15 cellular contexts compared by ENCODE assay signal in the genomic region with DNA sequence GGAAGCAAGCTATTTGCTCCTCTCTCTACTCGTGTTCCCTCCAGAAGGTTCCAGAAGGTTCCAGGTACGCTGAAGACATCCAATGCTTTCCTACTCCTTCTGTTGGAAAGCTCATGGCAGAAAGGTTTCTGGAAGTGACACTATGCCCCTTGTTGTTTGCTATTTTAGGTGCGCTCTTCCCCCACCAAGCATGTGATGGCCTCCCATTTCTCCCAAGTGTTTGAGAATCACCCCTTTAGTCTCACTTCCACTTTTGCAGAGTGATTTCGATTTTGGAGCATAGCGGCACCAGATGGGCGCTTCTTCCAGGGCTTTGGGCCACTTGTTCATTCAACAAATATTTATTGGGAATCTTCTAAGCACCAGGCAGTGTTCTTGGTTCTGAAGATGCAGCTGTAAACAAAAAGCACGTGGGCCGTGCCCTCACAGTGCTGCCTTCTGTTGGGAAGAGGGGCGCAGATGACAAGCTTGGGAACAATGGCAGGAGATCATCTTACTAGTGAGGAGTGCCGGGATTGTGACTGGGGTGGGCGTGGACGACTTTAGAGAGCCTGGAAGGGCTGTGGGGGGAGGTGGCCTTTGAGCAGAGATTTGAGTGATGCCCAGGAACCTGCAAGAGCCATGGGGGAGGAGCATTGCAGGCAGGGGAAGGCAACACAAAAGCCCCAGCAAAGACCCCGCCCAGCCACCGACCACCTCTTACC. TPM values are rescaled to one million over a fixed set of nuclear protein-coding genes. Genes with fewer than 3 reads are reported as not detected.
DNase-seq lines count a peak whose midpoint lies in the region; FAIRE-seq and TF ChIP-seq lines count a peak whose summit lies in the region.
"Had no signal": no experiment of that assay in that cellular context is flagged by ENCODE, and none has a peak within 500 bp of the region (broad histone marks: within the 10 kb centered on the region; RNA-seq: fewer than 3 reads in every experiment).

No MANE protein-coding gene starts in this region.

- H2AK5ac ChIP-seq in neuronal stem cell (ENCODE audit: low read depth, low read length) = no peak overlapping the region

- H3K14ac ChIP-seq in neuronal stem cell (ENCODE audit: low read length) = no peak overlapping the region

- WGBS in neuronal stem cell (ENCODE audit: extremely low coverage in 2 of 2, insufficient read length in 2 of 2, insufficient replicate concordance in 1 of 2), 2 donors = no CpG with 5 or more reads among the region's 14 CpGs
- WGBS in lower leg skin, 2 donors = 65 to 76% methylated on average over 14 of the region's 14 CpGs

- no peak overlapping the region for H2BK120ac ChIP-seq in neuronal stem cell (ENCODE audit: low read depth, low read length)

- H3K36me3 ChIP-seq in SJCRH30 (no peaks in the 10 kb centered on the region), neuronal stem cell (replicated peaks in 1 of 2; ENCODE audit: control insufficient read depth in 2 of 2, insufficient read depth in 2 of 2, low read length in 2 of 2) (no peaks in the 10 kb centered on the region)

- TF ChIP-seq CTCF in lower leg skin (IDR thresholded peaks at IDR 0.05) = no peak

- H2BK15ac ChIP-seq in neuronal stem cell (ENCODE audit: low read length) = no peak overlapping the region

- H2AFZ ChIP-seq in neuronal stem cell (ENCODE audit: low read length) = peak overlapping the region; percentile 15

- H3K4ac ChIP-seq in neuronal stem cell (ENCODE audit: low read length) = no peak overlapping the region

- DNase-seq in GM18507 (ENCODE audit: extremely low spot score, insufficient read length, low read depth) (no peak), NCI-H2029 treated with DMSO at 0.1 percent for 48 hours (lab: John Stamatoyannopoulos, UW) (peak; percentile 90), SJCRH30 (peak; percentile 55 to 73), neuronal stem cell (ENCODE audit: low spot score) (peak; percentile 38), NCI-H526 treated with DMSO at 0.1 percent for 48 hours (lab: John Stamatoyannopoulos, UW) (no peak), NCI-H1694 (lab: John Stamatoyannopoulos, UW) (no peak), SKM-1 treated with dmso at 0.1 percent for 144 hours (lab: John Stamatoyannopoulos, UW; ENCODE audit: unreplicated experiment) (no peak), lower leg skin (ENCODE audit: low spot score in 2 of 2) (no peak)
- DNase-seq: activated CD4-positive, alpha-beta memory T cell treated with anti-CD3 and anti-CD28 coated beads for 36 hours; activated effector memory CD4-positive, alpha-beta T cell treated with anti-CD3 and anti-CD28 coated beads, Interleukin-2, amount 50 U/mL, for 16 hours; effector memory CD8-positive, alpha-beta T cell; kidney glomerular epithelial cell; nephron progenitor cell; T-helper 9 cell had no signal

- H3K27me3 ChIP-seq in SJCRH30 = no peaks in the 10 kb centered on the region
- H3K27me3 ChIP-seq in neuronal stem cell (ENCODE audit: control insufficient read depth in 3 of 3, insufficient read depth in 3 of 3, low read depth in 1 of 3, low read length in 3 of 3) = peaks cover 0 to 17% (median 0%) of the 10 kb centered on the region in 3 experiments

- no peak overlapping the region for H2BK12ac ChIP-seq in neuronal stem cell (ENCODE audit: low read length)

- H3K9me3 ChIP-seq in SJCRH30 (replicated peaks) (no peaks in the 10 kb centered on the region), neuronal stem cell (replicated peaks in 1 of 2; ENCODE audit: control insufficient read depth in 2 of 2, insufficient read depth in 1 of 2, low read depth in 1 of 2, low read length in 2 of 2) (peaks cover 0 to 4% of the 10 kb centered on the region in 2 donors)

- H3K4me1 ChIP-seq in SJCRH30 (peaks cover 25% of the 10 kb centered on the region), neuronal stem cell (ENCODE audit: control insufficient read depth in 2 of 2, insufficient read depth in 1 of 2, low read depth in 1 of 2, low read length in 2 of 2) (peaks cover 15 to 16% of the 10 kb centered on the region in 2 donors)

- no peaks in the 10 kb centered on the region for H3K79me1 ChIP-seq in neuronal stem cell (ENCODE audit: low read depth, low read length)

- no peak overlapping the region for H3K4me3 ChIP-seq in SJCRH30
- H3K4me3 ChIP-seq in neuronal stem cell (ENCODE audit: low read length in 2 of 2) = no peak overlapping the region
- H3K4me3 ChIP-seq in lower leg skin (ENCODE audit: low read depth, poor library complexity, severe bottlenecking) = no peak overlapping the region

- H3K23ac ChIP-seq in neuronal stem cell (ENCODE audit: low read depth, low read length, poor library complexity) = no peak overlapping the region

- H3K9ac ChIP-seq in neuronal stem cell (ENCODE audit: low read depth, low read length, poor library complexity) = no peak overlapping the region

- peak; percentile 66 for FAIRE-seq in GM18507 (lab: Jason Lieb, UNC)

- TF ChIP-seq POLR2A in lower leg skin (IDR thresholded peaks at IDR 0.05) = no peak

- H4K91ac ChIP-seq in neuronal stem cell (ENCODE audit: low read depth, low read length, poor library complexity) = no peak overlapping the region

- H3K4me2 ChIP-seq in neuronal stem cell (ENCODE audit: insufficient read depth, low read length, poor library complexity, severe bottlenecking) = peak overlapping the region; percentile 40

- H4K8ac ChIP-seq in neuronal stem cell (ENCODE audit: low read depth, low read length) = no peak overlapping the region

- H3K18ac ChIP-seq in neuronal stem cell (ENCODE audit: low read length) = peak overlapping the region; percentile 87

- H3K27ac ChIP-seq in SJCRH30 (peak overlapping the region; percentile 57), neuronal stem cell (replicated peaks; ENCODE audit: low read length) (no peak overlapping the region)
- H3K27ac ChIP-seq: C4-2B had no signal

- intact Hi-C loops in lower leg skin (cut with DNase I; ENCODE audit: low total_unique reads) = no loop called here

- no peak overlapping the region for H2BK5ac ChIP-seq in neuronal stem cell (ENCODE audit: low read length)

RNA-seq across cellular contexts. Expression of gene TARDBP, which starts 43.0 kb away (rescaled TPM):
- 91.3 and 103 TPM in 2 replicates for total RNA-seq in SJCRH30 (2014; rRNA removed; shearing (Covaris generic))
- 260 TPM for polyA plus RNA-seq in neuronal stem cell (2013, experiment 1 of 2)
- polyA plus RNA-seq in neuronal stem cell (2013, experiment 2 of 2) = 261 TPM
- total RNA-seq in lower leg skin = 100 to 1,000 TPM in 3 of 4 donors, 10 to 100 TPM in 1; 63.5 to 169 (median 125) TPM

Comparison
In these comparisons a context has a peak if more than half of its experiments do, and no peak if none do; other contexts are left out.
1. DNase-seq: peak in NCI-H2029 treated with DMSO at 0.1 percent for 48 hours (single experiment), SJCRH30 (2 of 2) and neuronal stem cell (single experiment); none in GM18507 (single experiment), NCI-H526 treated with DMSO at 0.1 percent for 48 hours (single experiment), NCI-H1694 (single experiment), SKM-1 treated with dmso at 0.1 percent for 144 hours (single experiment) and lower leg skin (0 of 2).